In genomic region chr1:8427986-8428385, GRCh38 we compare ENCODE assay signal across 12 cellular contexts.
A peak's percentile ranks its signal among the peaks of the same experiment; 100 is the strongest.
DNase-seq lines count a peak whose midpoint lies in the region; ATAC-seq and TF ChIP-seq lines count a peak whose summit lies in the region.
"Had no signal": no experiment of that assay in that cellular context is flagged by ENCODE, and none has a peak within 500 bp of the region (broad histone marks: within the 10 kb centered on the region; RNA-seq: fewer than 3 reads in every experiment).

No MANE protein-coding gene starts in this region.

- CTCF ChIA-PET in WTC11 (lab: Charles Lee), result interaction anchor here (1.0 to 1.5 kb wide), 3 partner anchors 11 to 453 kb away, joined by 3 to 4 read pairs (median 4); no protein-coding TSS in a partner anchor

- intact Hi-C loops in Right ventricle myocardium superior (cut with DNase I), result no loop called here
- intact Hi-C loops in left cardiac atrium (cut with DNase I), result loop anchor here (5.0 to 10.0 kb wide), 3 partner anchors 34 to 97 kb away; no protein-coding TSS in a partner anchor
- intact Hi-C loops in tibial artery (cut with DNase I; ENCODE audit: low total_unique reads), result loop anchor here (10.0 kb wide), 1 partner anchor 277 kb away; no protein-coding TSS in a partner anchor
- intact Hi-C loops in body of pancreas (cut with DNase I), result loop anchor here (5.0 kb wide), 1 partner anchor 51 kb away; no protein-coding TSS in a partner anchor

- peaks cover 53% of the 10 kb centered on the region for H3K4me1 Mint-ChIP-seq in WTC11
- H3K4me1 Mint-ChIP-seq in type B pancreatic cell (ENCODE audit: unreplicated experiment), result peaks cover 23% of the 10 kb centered on the region

- WGBS in body of pancreas, 2 donors, result 68 to 89% methylated on average over 5 of the region's 5 CpGs

- H3K27ac ChIP-seq in layer of hippocampus (ENCODE audit: low read depth, low read length), result peak overlapping the region; percentile 42
- H3K27ac ChIP-seq in tibial artery, result peak overlapping the region; percentile 23 to 42
- peak overlapping the region in 1 of 4 donors; percentile 42 for H3K27ac ChIP-seq in body of pancreas

- H3K27me3 Mint-ChIP-seq in WTC11 (ENCODE audit: low read depth) (no peaks in the 10 kb centered on the region), type B pancreatic cell (no peaks in the 10 kb centered on the region)

- TF ChIP-seq POLR2A in body of pancreas (IDR thresholded peaks at IDR 0.05), result no peak

- peak overlapping the region; percentile 89 for H3K27ac Mint-ChIP-seq in WTC11
- H3K27ac Mint-ChIP-seq in type B pancreatic cell, result no peak overlapping the region

- H3K9me3 Mint-ChIP-seq in WTC11 (no peaks in the 10 kb centered on the region), type B pancreatic cell (no peaks in the 10 kb centered on the region)

- POLR2A ChIA-PET in WTC11 (lab: Charles Lee), result no interaction called here

- H3K9me3 ChIP-seq in tibial artery (no peaks in the 10 kb centered on the region), body of pancreas (no peaks in the 10 kb centered on the region)

- H3K27me3 ChIP-seq in layer of hippocampus (ENCODE audit: control insufficient read depth, insufficient read depth, low read length) (no peaks in the 10 kb centered on the region), tibial artery (no peaks in the 10 kb centered on the region), body of pancreas (no peaks in the 10 kb centered on the region)

- H3K36me3 Mint-ChIP-seq in WTC11 (no peaks in the 10 kb centered on the region), type B pancreatic cell (peaks cover 4% of the 10 kb centered on the region)

- no peaks in the 10 kb centered on the region for H3K36me3 ChIP-seq in tibial artery
- no peaks in the 10 kb centered on the region for H3K36me3 ChIP-seq in body of pancreas (replicated peaks in 1 of 2; ENCODE audit: insufficient read depth in 1 of 2, low read depth in 2 of 2)

- H3K4me1 ChIP-seq in tibial artery (peaks cover 0 to 24% (median 17%) of the 10 kb centered on the region in 4 donors), body of pancreas (peaks cover 23% of the 10 kb centered on the region)

- peak; percentile 57 for DNase-seq in Right ventricle myocardium superior
- no peak for DNase-seq in left cardiac atrium
- DNase-seq in WTC11 (ENCODE audit: low spot score), result no peak
- DNase-seq in tibial artery, result peak; percentile 45 to 76
- no peak for DNase-seq in body of pancreas
- DNase-seq in type B pancreatic cell (ENCODE audit: extremely low spot score, unreplicated experiment), result no peak
- DNase-seq: activated CD8-positive, alpha-beta memory T cell treated with anti-CD3 and anti-CD28 coated beads, Interleukin-2, amount 50 U/mL, for 4 hours; cortex of kidney; hippocampal formation; NCI-H187 had no signal

- H3K4me3 Mint-ChIP-seq in WTC11 (no peak overlapping the region), type B pancreatic cell (no peak overlapping the region)

- H3K4me3 ChIP-seq in tibial artery (no peak overlapping the region), body of pancreas (no peak overlapping the region)

- no peak for TF ChIP-seq CTCF in WTC11 (IDR thresholded peaks at IDR 0.05)
- no peak for TF ChIP-seq CTCF in tibial artery (IDR thresholded peaks at IDR 0.05)
- no peak for TF ChIP-seq CTCF in body of pancreas (IDR thresholded peaks at IDR 0.05)
- no peak for TF ChIP-seq CTCF in type B pancreatic cell (conservative IDR thresholded peaks at IDR 0.05)

- ATAC-seq in Right ventricle myocardium superior (ENCODE audit: poor library complexity) (no peak), left cardiac atrium (no peak), WTC11 (no peak), body of pancreas (no peak), HG03571 (IDR thresholded peaks at IDR 0.05; ENCODE audit: unreplicated experiment) (no peak)

TF ChIP-seq in WTC11, 78 proteins besides CTCF, POLR2A, EP300 and RAD21:
- TF ChIP-seq ZBTB43 (CRISPR knock-in tag; IDR thresholded peaks at IDR 0.05) (no peak), GABPB1 (CRISPR knock-in tag; IDR thresholded peaks at IDR 0.05) (no peak), ZNF532 (CRISPR knock-in tag; IDR thresholded peaks at IDR 0.05; ENCODE audit: borderline replicate concordance) (no peak)
TF ChIP-seq in WTC11: peak in this region for 0.

Comparison
In these comparisons a context has a peak if more than half of its experiments do, and no peak if none do; other contexts are left out.
1. DNase-seq: peak in Right ventricle myocardium superior (single experiment) and tibial artery (2 of 2); none in left cardiac atrium (single experiment), WTC11 (single experiment), body of pancreas (0 of 4) and type B pancreatic cell (single experiment).